8 cellular contexts compared by ENCODE assay signal in genomic region chr6:142551145-142551811, GRCh38.
DNase-seq lines count a peak whose midpoint lies in the region; ATAC-seq and TF ChIP-seq lines count a peak whose summit lies in the region.

No MANE protein-coding gene starts in this region.

- H3K27ac ChIP-seq in Panc1 (ENCODE audit: low read length): no peak overlapping the region
- no peak overlapping the region for H3K27ac ChIP-seq in ovary

- CTCF ChIA-PET in Panc1 (lab: Charles Lee): no interaction called here

- BruUV-seq in Panc1 (replicated peaks; lab: Mats Ljungman, UMichigan): no TSS peak

- H3K9me3 ChIP-seq in Panc1 (ENCODE audit: control insufficient read depth, insufficient read depth, low read depth, low read length) (no peaks in the 10 kb centered on the region), ovary (no peaks in the 10 kb centered on the region)

- H3K27me3 Mint-ChIP-seq in osteocyte (ENCODE audit: unreplicated experiment): peaks cover 54% of the 10 kb centered on the region

- no peak for TF ChIP-seq POLR2A in ovary (IDR thresholded peaks at IDR 0.05)

- H3K4me1 ChIP-seq in Panc1 (ENCODE audit: control insufficient read depth, insufficient read depth, low read length): no peaks in the 10 kb centered on the region
- no peaks in the 10 kb centered on the region for H3K4me1 ChIP-seq in ovary (ENCODE audit: insufficient read depth)

- H3K4me1 Mint-ChIP-seq in osteocyte (ENCODE audit: unreplicated experiment): no peaks in the 10 kb centered on the region

- H3K27ac Mint-ChIP-seq in activated naive CD4-positive, alpha-beta T cell treated with anti-CD3 and anti-CD28 coated beads, Interleukin-2, amount 50 U/mL, for 72 hours: no peak overlapping the region
- H3K27ac Mint-ChIP-seq in osteocyte (ENCODE audit: unreplicated experiment): no peak overlapping the region

- H3K27me3 ChIP-seq in Panc1 (ENCODE audit: control insufficient read depth, insufficient read depth, low read length) (peaks cover 35% of the 10 kb centered on the region; the same call in 1 of the 2 replicates), ovary (no peaks in the 10 kb centered on the region)

- in situ Hi-C loops in Caki2 (cut with HindIII; ENCODE audit: low pct_unique_long_range_greater_than_20kb, low sequenced_read_pairs) (no loop called here), Panc1 (cut with HindIII; ENCODE audit: low pct_unique_long_range_greater_than_20kb, low sequenced_read_pairs) (no loop called here)

- intact Hi-C loops in Panc1 (cut with micrococcal nuclease; ENCODE audit: unreplicated experiment) (no loop called here), ovary (cut with DNase I) (no loop called here)

- no peaks in the 10 kb centered on the region for H3K36me3 ChIP-seq in Panc1 (ENCODE audit: control insufficient read depth, insufficient read depth, low read length)
- no peaks in the 10 kb centered on the region for H3K36me3 ChIP-seq in ovary

- no peak overlapping the region for H3K4me3 Mint-ChIP-seq in osteocyte (ENCODE audit: unreplicated experiment)

- peaks cover 0 to 16% of the 10 kb centered on the region in 2 donors for H3K9me3 Mint-ChIP-seq in activated naive CD4-positive, alpha-beta T cell treated with anti-CD3 and anti-CD28 coated beads, Interleukin-2, amount 50 U/mL, for 72 hours
- H3K9me3 Mint-ChIP-seq in osteocyte (ENCODE audit: unreplicated experiment): no peaks in the 10 kb centered on the region

- ATAC-seq in Panc1 (peak; percentile 66), GM19452 (IDR thresholded peaks at IDR 0.05; ENCODE audit: unreplicated experiment) (no peak)
- peak; percentile 99 for ATAC-seq in activated naive CD4-positive, alpha-beta T cell treated with anti-CD3 and anti-CD28 coated beads, Interleukin-2, amount 50 U/mL, for 72 hours

- POLR2A ChIA-PET in Panc1 (lab: Charles Lee): no interaction called here

- H3K36me3 Mint-ChIP-seq in activated naive CD4-positive, alpha-beta T cell treated with anti-CD3 and anti-CD28 coated beads, Interleukin-2, amount 50 U/mL, for 72 hours: no peaks in the 10 kb centered on the region
- H3K36me3 Mint-ChIP-seq in osteocyte (ENCODE audit: unreplicated experiment): no peaks in the 10 kb centered on the region

- WGBS in ovary, 3 donors: 61 to 68% (median 67%) methylated on average over 9 of the region's 9 CpGs

- TF ChIP-seq EP300 in ovary (IDR thresholded peaks at IDR 0.05): no peak

- DNase-seq in Caki2 (ENCODE audit: low read depth): peak; percentile 78
- no peak for DNase-seq in Panc1 (ENCODE audit: low read depth, low spot score)
- DNase-seq in activated naive CD4-positive, alpha-beta T cell treated with anti-CD3 and anti-CD28 coated beads, Interleukin-2, amount 50 U/mL, for 72 hours (ENCODE audit: low spot score in 2 of 2): peak; percentile 50 to 70
- no peak for DNase-seq in retinal pigment epithelial cell (ENCODE audit: low read depth)
- no peak for DNase-seq in ovary
- no peak for DNase-seq in T-helper 9 cell
- DNase-seq in osteocyte (ENCODE audit: extremely low spot score, unreplicated experiment): no peak

- TF ChIP-seq CTCF in Panc1 (IDR thresholded peaks at IDR 0.05) (no peak), retinal pigment epithelial cell (conservative IDR thresholded peaks at IDR 0.05; ENCODE audit: low read depth, low read length) (peak; percentile 28), ovary (IDR thresholded peaks at IDR 0.05) (no peak), osteocyte (IDR thresholded peaks at IDR 0.05) (no peak)

- H3K4me3 ChIP-seq in Panc1 (ENCODE audit: low read depth in 2 of 2, low read length in 2 of 2): no peak overlapping the region
- H3K4me3 ChIP-seq in retinal pigment epithelial cell (ENCODE audit: low read length): no peak overlapping the region
- no peak overlapping the region for H3K4me3 ChIP-seq in ovary

Comparison
In these comparisons a context has a peak if more than half of its experiments do, and no peak if none do; other contexts are left out.
1. DNase-seq: peak in Caki2 (single experiment) and activated naive CD4-positive, alpha-beta T cell treated with anti-CD3 and anti-CD28 coated beads, Interleukin-2, amount 50 U/mL, for 72 hours (2 of 2); none in Panc1 (single experiment), retinal pigment epithelial cell (single experiment), ovary (0 of 5), T-helper 9 cell (single experiment) and osteocyte (single experiment).